In the genomic region with DNA sequence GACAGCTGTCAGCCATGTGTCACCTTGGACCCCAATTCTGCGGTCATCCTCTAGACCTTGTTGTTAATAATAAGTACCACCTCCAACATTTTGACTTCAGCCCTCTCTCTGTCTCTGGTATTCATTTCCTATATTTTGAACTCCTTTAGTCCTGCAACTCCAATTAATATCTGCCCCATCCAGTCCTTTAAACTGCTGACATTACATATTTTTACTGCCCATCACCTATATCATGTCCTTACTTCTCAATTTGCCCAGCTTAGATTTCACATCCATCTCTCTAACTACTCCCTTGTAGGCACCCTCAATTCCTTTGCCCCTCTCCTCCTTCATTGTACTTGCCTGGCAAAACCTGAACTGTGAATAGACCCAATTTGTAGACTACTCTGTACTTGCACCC, we compare ENCODE assay signal across 26 cellular contexts.
DNase-seq lines count a peak whose midpoint lies in the region; ATAC-seq, FAIRE-seq and TF ChIP-seq lines count a peak whose summit lies in the region.
"Had no signal": no experiment of that assay in that cellular context is flagged by ENCODE, and none has a peak within 500 bp of the region (broad histone marks: within the 10 kb centered on the region; RNA-seq: fewer than 3 reads in every experiment).

No MANE protein-coding gene starts in this region.

- H3K4me1 ChIP-seq in A549 (no peaks in the 10 kb centered on the region), K562 (replicated peaks in 1 of 2; ENCODE audit: control insufficient read depth in 2 of 2, insufficient read depth in 2 of 2, low read length in 2 of 2) (peaks cover 4 to 11% of the 10 kb centered on the region in 2 experiments; a peak in 3 of 5 replicates), Peyer's patch (no peaks in the 10 kb centered on the region)
- H3K4me1 ChIP-seq: BE2C had no signal

- TF ChIP-seq CTCF in A549 (IDR thresholded peaks at IDR 0.05), result no peak
- TF ChIP-seq CTCF in K562 (IDR thresholded peaks at IDR 0.05 in 2 of 3, conservative IDR thresholded peaks at IDR 0.05 in 1 of 3; ENCODE audit: insufficient read depth in 2 of 3, low read depth in 1 of 3, low read length in 3 of 3), result no peak
- no peak for TF ChIP-seq CTCF in Peyer's patch (IDR thresholded peaks at IDR 0.05)

- H3K4me1 Mint-ChIP-seq in activated CD4-positive, alpha-beta T cell treated with anti-CD3 and anti-CD28 coated beads, Interleukin-2, amount 10 ng/mL, durations not matched to agents 7 days and 5 days, result no peaks in the 10 kb centered on the region
- H3K4me1 Mint-ChIP-seq: CD4-positive, alpha-beta memory T cell; CD4-positive, CD25-positive, alpha-beta regulatory T cell; CD8-positive, alpha-beta memory T cell had no signal

- no TSS peak for BruUV-seq in K562 (replicated peaks; lab: Mats Ljungman, UMichigan)

- POLR2A ChIA-PET in activated CD4-positive, alpha-beta T cell treated with anti-CD3 and anti-CD28 coated beads, Interleukin-2, amount 10 ng/mL, durations not matched to agents 7 days and 5 days (lab: Charles Lee), result no interaction called here
- POLR2A ChIA-PET in A549 (lab: Yijun Ruan, JAX) (no interaction called here), K562 (lab: Yijun Ruan, JAX) (interaction anchor here (0.9 to 1.1 kb wide), 2 partner anchors 11 to 28 kb away, joined by 3 read pairs; no protein-coding TSS in a partner anchor)

- no peaks in the 10 kb centered on the region for H3K9me3 Mint-ChIP-seq in activated CD4-positive, alpha-beta T cell treated with anti-CD3 and anti-CD28 coated beads, Interleukin-2, amount 10 ng/mL, durations not matched to agents 7 days and 5 days
- H3K9me3 Mint-ChIP-seq: CD14-positive monocyte; CD4-positive, alpha-beta memory T cell had no signal

- H3K4me2 ChIP-seq in A549, result no peak overlapping the region
- no peak overlapping the region for H3K4me2 ChIP-seq in K562 (ENCODE audit: insufficient read depth, low read length)
- H3K4me2 ChIP-seq: BLaER1 had no signal

- H3K4me3 Mint-ChIP-seq in activated CD4-positive, alpha-beta T cell treated with anti-CD3 and anti-CD28 coated beads, Interleukin-2, amount 10 ng/mL, durations not matched to agents 7 days and 5 days, result no peak overlapping the region
- H3K4me3 Mint-ChIP-seq: CD14-positive monocyte; CD4-positive, alpha-beta memory T cell; CD4-positive, CD25-positive, alpha-beta regulatory T cell; CD8-positive, alpha-beta memory T cell had no signal

- TF ChIP-seq RAD21 in A549 (conservative IDR thresholded peaks at IDR 0.05 in 1 of 2, IDR thresholded peaks at IDR 0.05 in 1 of 2), result no peak
- TF ChIP-seq RAD21 in K562 (CRISPR knock-in tag; conservative IDR thresholded peaks at IDR 0.05 in 1 of 2, IDR thresholded peaks at IDR 0.05 in 1 of 2), result no peak

- TF ChIP-seq POLR2A in A549 (IDR thresholded peaks at IDR 0.05; ENCODE audit: low read length) (no peak), K562 (conservative IDR thresholded peaks at IDR 0.05) (no peak), Peyer's patch (IDR thresholded peaks at IDR 0.05) (no peak)

- intact Hi-C loops in K562 (cut with micrococcal nuclease), result no loop called here

- H3K9me3 ChIP-seq in A549 (no peaks in the 10 kb centered on the region), K562 (replicated peaks; ENCODE audit: control insufficient read depth, insufficient read depth, low read depth, low read length) (no peaks in the 10 kb centered on the region), Peyer's patch (no peaks in the 10 kb centered on the region)
- H3K9me3 ChIP-seq: BE2C, BLaER1 had no signal

- no peak for DNase-seq in activated CD4-positive, alpha-beta T cell treated with anti-CD3 and anti-CD28 coated beads, Interleukin-2, amount 10 ng/mL, durations not matched to agents 7 days and 5 days
- DNase-seq in activated CD4-positive, alpha-beta T cell treated with anti-CD3 and anti-CD28 coated beads for 48 hours, result no peak
- DNase-seq in A549 (ENCODE audit: low read depth in 1 of 2, low spot score in 1 of 2) (no peak), K562 (ENCODE audit: extremely low read depth in 1 of 4, low spot score in 3 of 4) (no peak), Peyer's patch (no peak), NCI-H1417 treated with DMSO at 0.1 percent for 48 hours (lab: John Stamatoyannopoulos, UW) (no peak)
- DNase-seq: ACHN; BE2C; C1 segment of cervical spinal cord; CD4-positive, alpha-beta memory T cell; CD4-positive, CD25-positive, alpha-beta regulatory T cell; CD8-positive, alpha-beta memory T cell; COR-L47; DMS 273 treated with DMSO at 0.1 percent for 48 hours; DMS153; DMS53; DMS79; DND-41; EL; GDM1 had no signal

- no peaks in the 10 kb centered on the region for H3K36me3 Mint-ChIP-seq in activated CD4-positive, alpha-beta T cell treated with anti-CD3 and anti-CD28 coated beads, Interleukin-2, amount 10 ng/mL, durations not matched to agents 7 days and 5 days (ENCODE audit: low read depth)
- H3K36me3 Mint-ChIP-seq: CD14-positive monocyte; CD4-positive, alpha-beta memory T cell; CD4-positive, CD25-positive, alpha-beta regulatory T cell; CD8-positive, alpha-beta memory T cell had no signal

- no peaks in the 10 kb centered on the region for H3K9me1 ChIP-seq in K562 (ENCODE audit: control insufficient read depth, insufficient read depth, low read length)

- no peaks in the 10 kb centered on the region for H3K79me2 ChIP-seq in K562 (ENCODE audit: control insufficient read depth, insufficient read depth, low read length)

- in situ Hi-C loops in K562 (cut with MboI), result no loop called here

- H3K27me3 ChIP-seq in K562 (ENCODE audit: control insufficient read depth in 2 of 2, insufficient read depth in 2 of 2, low read length in 2 of 2) (peaks cover 2 to 8% of the 10 kb centered on the region in 2 experiments; a peak in 4 of 5 replicates), Peyer's patch (no peaks in the 10 kb centered on the region)
- H3K27me3 ChIP-seq: BE2C, BLaER1 had no signal

- H3K9ac ChIP-seq in K562 (ENCODE audit: insufficient read depth in 1 of 2, low read depth in 2 of 2, low read length in 2 of 2), result no peak overlapping the region
- H3K9ac ChIP-seq: BLaER1 had no signal

- CTCF ChIA-PET in activated CD4-positive, alpha-beta T cell treated with anti-CD3 and anti-CD28 coated beads, Interleukin-2, amount 10 ng/mL, durations not matched to agents 7 days and 5 days (lab: Charles Lee), result interaction anchor here (0.6 to 0.7 kb wide), 2 partner anchors 339 to 1596 kb away, joined by 3 to 5 read pairs; no protein-coding TSS in a partner anchor
- CTCF ChIA-PET in A549 (lab: Yijun Ruan, JAX) (no interaction called here), K562 (lab: Yijun Ruan, JAX; ENCODE audit: low intra/inter-chr PET ratio) (no interaction called here)

- TF ChIP-seq EP300 in A549 (IDR thresholded peaks at IDR 0.05) (no peak), K562 (IDR thresholded peaks at IDR 0.05; ENCODE audit: low read length) (no peak)

- 52% methylated on average over 1 of the region's 1 CpG for WGBS in A549 (ENCODE audit: missing lambda C conversion rate)
- 0% methylated on average over 1 of the region's 1 CpG for WGBS in K562 (ENCODE audit: insufficient coverage, low coverage, missing lambda C conversion rate)

- no peaks in the 10 kb centered on the region for H3K36me3 ChIP-seq in K562 (ENCODE audit: control insufficient read depth, insufficient read depth, low read length)
- H3K36me3 ChIP-seq in Peyer's patch, result no peaks in the 10 kb centered on the region
- H3K36me3 ChIP-seq: BE2C, BLaER1 had no signal

- H3K27me3 Mint-ChIP-seq in activated CD4-positive, alpha-beta T cell treated with anti-CD3 and anti-CD28 coated beads, Interleukin-2, amount 10 ng/mL, durations not matched to agents 7 days and 5 days, result peaks cover 18% of the 10 kb centered on the region

- H4K20me1 ChIP-seq in K562 (replicated peaks; ENCODE audit: control insufficient read depth, insufficient read depth, low read length), result peaks cover 3% of the 10 kb centered on the region; the same call in 1 of the 2 replicates
- H4K20me1 ChIP-seq: BLaER1 had no signal

- H3K27ac ChIP-seq in A549 (no peak overlapping the region), K562 (ENCODE audit: extremely low read depth, low read depth, low read length) (no peak overlapping the region), Peyer's patch (no peak overlapping the region)
- H3K27ac ChIP-seq: 22Rv1, BLaER1 had no signal

- FAIRE-seq in A549 (lab: Jason Lieb, UNC) (no peak), K562 (lab: Jason Lieb, UNC) (no peak)
- FAIRE-seq: GM12878, GM12892, GM18507 had no signal

- no peak overlapping the region for H3K4me3 ChIP-seq in A549
- H3K4me3 ChIP-seq in K562, result no peak overlapping the region
- no peak overlapping the region for H3K4me3 ChIP-seq in Peyer's patch
- H3K4me3 ChIP-seq: BLaER1, GM12878 had no signal

- no peak overlapping the region for H2AFZ ChIP-seq in K562 (ENCODE audit: low read depth, low read length)

- H3K27ac Mint-ChIP-seq in activated CD4-positive, alpha-beta T cell treated with anti-CD3 and anti-CD28 coated beads, Interleukin-2, amount 10 ng/mL, durations not matched to agents 7 days and 5 days, result peak overlapping the region; percentile 1
- H3K27ac Mint-ChIP-seq: CD14-positive monocyte; CD4-positive, alpha-beta memory T cell; CD4-positive, CD25-positive, alpha-beta regulatory T cell; CD8-positive, alpha-beta memory T cell had no signal

- ATAC-seq in A549 (no peak), K562 (no peak)
- ATAC-seq: GM12878 had no signal

TF ChIP-seq in A549, 52 proteins besides CTCF, POLR2A, EP300 and RAD21:
- TF ChIP-seq MAFK (IDR thresholded peaks at IDR 0.05; ENCODE audit: partially characterized antibody) (peak; percentile 88), HOXB13 (CRISPR knock-in tag; IDR thresholded peaks at IDR 0.05; ENCODE audit: low read depth) (no peak)

TF ChIP-seq in K562, 482 proteins besides CTCF, POLR2A, EP300 and RAD21 (continues in another document):
- TF ChIP-seq MTA1 (IDR thresholded peaks at IDR 0.05; ENCODE audit: borderline replicate concordance) (no peak), ZNF232 (CRISPR knock-in tag; IDR thresholded peaks at IDR 0.05) (no peak), ESRRB (CRISPR knock-in tag; IDR thresholded peaks at IDR 0.05; ENCODE audit: borderline replicate concordance) (no peak), ZNF586 (CRISPR knock-in tag; conservative IDR thresholded peaks at IDR 0.05) (no peak), IFI16 (CRISPR knock-in tag; IDR thresholded peaks at IDR 0.05) (no peak)
- TF ChIP-seq, protein P1, sequence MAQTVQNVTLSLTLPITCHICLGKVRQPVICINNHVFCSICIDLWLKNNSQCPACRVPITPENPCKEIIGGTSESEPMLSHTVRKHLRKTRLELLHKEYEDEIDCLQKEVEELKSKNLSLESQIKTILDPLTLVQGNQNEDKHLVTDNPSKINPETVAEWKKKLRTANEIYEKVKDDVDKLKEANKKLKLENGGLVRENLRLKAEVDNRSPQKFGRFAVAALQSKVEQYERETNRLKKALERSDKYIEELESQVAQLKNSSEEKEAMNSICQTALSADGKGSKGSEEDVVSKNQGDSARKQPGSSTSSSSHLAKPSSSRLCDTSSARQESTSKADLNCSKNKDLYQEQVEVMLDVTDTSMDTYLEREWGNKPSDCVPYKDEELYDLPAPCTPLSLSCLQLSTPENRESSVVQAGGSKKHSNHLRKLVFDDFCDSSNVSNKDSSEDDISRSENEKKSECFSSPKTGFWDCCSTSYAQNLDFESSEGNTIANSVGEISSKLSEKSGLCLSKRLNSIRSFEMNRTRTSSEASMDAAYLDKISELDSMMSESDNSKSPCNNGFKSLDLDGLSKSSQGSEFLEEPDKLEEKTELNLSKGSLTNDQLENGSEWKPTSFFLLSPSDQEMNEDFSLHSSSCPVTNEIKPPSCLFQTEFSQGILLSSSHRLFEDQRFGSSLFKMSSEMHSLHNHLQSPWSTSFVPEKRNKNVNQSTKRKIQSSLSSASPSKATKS (CRISPR knock-in tag; IDR thresholded peaks at IDR 0.05), result no peak
